In genomic region chr9:14788846-14789245, GRCh38 we compare ENCODE assay signal across 1 cellular context.
TF ChIP-seq lines count a peak whose summit lies in the region.

No MANE protein-coding gene starts in this region.

TF ChIP-seq in HepG2, 621 proteins besides CTCF, POLR2A, EP300 and RAD21 (continued from another document):
- TF ChIP-seq DMAP1 (CRISPR knock-in tag; IDR thresholded peaks at IDR 0.05) (no peak), AGO2 (optimal IDR thresholded peaks at IDR 0.05; ENCODE audit: low read depth, low read length) (peak; percentile 49), ZNF280D (CRISPR knock-in tag; IDR thresholded peaks at IDR 0.05) (no peak), FOXM1 (CRISPR knock-in tag; IDR thresholded peaks at IDR 0.05) (no peak), ZBTB10 (CRISPR knock-in tag; IDR thresholded peaks at IDR 0.05; ENCODE audit: borderline replicate concordance) (no peak), ZNF234 (CRISPR knock-in tag; conservative IDR thresholded peaks at IDR 0.05) (no peak), ELF4 (CRISPR knock-in tag; IDR thresholded peaks at IDR 0.05; ENCODE audit: borderline replicate concordance) (no peak), FOSL2 (CRISPR knock-in tag; IDR thresholded peaks at IDR 0.05) (no peak), YEATS2 (CRISPR knock-in tag; IDR thresholded peaks at IDR 0.05; ENCODE audit: borderline replicate concordance) (no peak), ZBTB38 (CRISPR knock-in tag; IDR thresholded peaks at IDR 0.05) (no peak), HNF1A (IDR thresholded peaks at IDR 0.05; ENCODE audit: low read depth) (no peak), HNF1A (CRISPR knock-in tag; IDR thresholded peaks at IDR 0.05; ENCODE audit: borderline replicate concordance) (no peak), ZBTB21 (CRISPR knock-in tag; IDR thresholded peaks at IDR 0.05) (no peak), RBM22 (optimal IDR thresholded peaks at IDR 0.05; ENCODE audit: low read length) (peak; percentile 94), POLR2G (IDR thresholded peaks at IDR 0.05; ENCODE audit: low read depth, low read length) (peak; percentile 28; the same call in 1 of the 2 replicates), NFE2 (CRISPR knock-in tag; IDR thresholded peaks at IDR 0.05) (no peak)
- TF ChIP-seq, protein P1, sequence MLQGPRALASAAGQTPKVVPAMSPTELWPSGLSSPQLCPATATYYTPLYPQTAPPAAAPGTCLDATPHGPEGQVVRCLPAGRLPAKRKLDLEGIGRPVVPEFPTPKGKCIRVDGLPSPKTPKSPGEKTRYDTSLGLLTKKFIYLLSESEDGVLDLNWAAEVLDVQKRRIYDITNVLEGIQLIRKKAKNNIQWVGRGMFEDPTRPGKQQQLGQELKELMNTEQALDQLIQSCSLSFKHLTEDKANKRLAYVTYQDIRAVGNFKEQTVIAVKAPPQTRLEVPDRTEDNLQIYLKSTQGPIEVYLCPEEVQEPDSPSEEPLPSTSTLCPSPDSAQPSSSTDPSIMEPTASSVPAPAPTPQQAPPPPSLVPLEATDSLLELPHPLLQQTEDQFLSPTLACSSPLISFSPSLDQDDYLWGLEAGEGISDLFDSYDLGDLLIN (CRISPR knock-in tag; IDR thresholded peaks at IDR 0.05; ENCODE audit: borderline replicate concordance), result no peak
- TF ChIP-seq, protein P2, sequence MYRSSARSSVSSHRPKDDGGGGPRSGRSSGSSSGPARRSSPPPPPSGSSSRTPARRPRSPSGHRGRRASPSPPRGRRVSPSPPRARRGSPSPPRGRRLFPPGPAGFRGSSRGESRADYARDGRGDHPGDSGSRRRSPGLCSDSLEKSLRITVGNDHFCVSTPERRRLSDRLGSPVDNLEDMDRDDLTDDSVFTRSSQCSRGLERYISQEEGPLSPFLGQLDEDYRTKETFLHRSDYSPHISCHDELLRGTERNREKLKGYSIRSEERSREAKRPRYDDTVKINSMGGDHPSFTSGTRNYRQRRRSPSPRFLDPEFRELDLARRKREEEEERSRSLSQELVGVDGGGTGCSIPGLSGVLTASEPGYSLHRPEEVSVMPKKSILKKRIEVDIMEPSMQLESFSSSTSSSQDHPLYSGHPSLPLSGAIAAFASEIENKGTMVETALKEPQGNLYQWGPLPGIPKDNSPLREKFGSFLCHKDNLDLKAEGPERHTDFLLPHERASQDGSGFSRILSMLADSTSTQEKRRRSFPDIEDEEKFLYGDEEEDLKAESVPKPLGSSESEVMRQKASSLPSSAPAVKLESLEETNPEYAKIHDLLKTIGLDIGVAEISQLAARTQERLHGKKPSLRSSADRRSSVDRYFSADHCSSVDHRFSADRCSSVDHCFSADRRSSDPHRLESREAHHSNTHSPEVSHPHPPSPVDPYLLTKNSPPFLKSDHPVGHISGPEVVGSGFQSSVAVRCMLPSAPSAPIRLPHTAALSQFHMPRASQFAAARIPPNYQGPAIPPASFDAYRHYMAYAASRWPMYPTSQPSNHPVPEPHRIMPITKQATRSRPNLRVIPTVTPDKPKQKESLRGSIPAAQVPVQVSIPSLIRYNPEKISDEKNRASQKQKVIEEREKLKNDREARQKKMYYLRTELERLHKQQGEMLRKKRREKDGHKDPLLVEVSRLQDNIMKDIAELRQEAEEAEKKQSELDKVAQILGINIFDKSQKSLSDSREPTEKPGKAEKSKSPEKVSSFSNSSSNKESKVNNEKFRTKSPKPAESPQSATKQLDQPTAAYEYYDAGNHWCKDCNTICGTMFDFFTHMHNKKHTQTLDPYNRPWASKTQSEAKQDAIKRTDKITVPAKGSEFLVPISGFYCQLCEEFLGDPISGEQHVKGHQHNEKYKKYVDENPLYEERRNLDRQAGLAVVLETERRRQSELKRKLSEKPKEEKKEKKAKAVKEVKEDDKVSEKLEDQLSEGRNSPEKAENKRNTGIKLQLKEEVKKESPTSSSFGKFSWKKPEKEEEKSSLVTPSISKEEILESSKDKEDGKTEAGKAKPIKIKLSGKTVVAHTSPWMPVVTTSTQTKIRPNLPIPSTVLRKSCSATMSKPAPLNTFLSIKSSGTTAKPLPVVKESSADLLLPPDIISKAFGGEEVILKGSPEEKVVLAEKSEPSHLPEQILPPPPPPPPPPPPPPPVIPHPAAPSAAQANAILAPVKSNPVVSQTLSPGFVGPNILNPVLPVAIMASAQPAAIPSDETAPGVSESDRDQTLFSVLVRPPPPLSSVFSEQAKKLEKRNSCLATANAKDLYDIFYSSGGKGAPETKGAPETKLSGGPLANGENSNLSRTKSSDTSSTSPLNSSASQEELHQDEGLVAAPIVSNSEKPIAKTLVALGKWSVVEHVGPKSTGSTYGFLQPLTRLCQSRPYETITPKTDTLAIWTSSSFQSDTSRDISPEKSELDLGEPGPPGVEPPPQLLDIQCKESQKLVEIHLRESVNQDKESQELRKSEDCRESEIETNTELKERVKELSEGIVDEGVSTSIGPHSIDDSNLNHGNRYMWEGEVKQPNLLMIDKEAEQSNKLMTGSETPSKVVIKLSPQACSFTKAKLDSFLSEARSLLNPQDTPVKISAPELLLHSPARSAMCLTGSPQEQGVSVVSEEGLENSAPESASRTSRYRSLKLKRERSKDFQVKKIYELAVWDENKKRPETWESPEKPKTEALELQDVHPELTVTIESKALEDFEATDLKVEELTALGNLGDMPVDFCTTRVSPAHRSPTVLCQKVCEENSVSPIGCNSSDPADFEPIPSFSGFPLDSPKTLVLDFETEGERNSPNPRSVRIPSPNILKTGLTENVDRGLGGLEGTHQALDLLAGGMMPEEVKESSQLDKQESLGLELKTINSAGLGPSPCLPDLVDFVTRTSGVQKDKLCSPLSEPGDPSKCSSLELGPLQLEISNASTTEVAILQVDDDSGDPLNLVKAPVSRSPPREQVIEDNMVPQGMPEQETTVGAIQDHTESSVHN (CRISPR knock-in tag; IDR thresholded peaks at IDR 0.05), result no peak
